ENCODE assay signal across 1 cellular context in genomic region chr22:29603358-29604191, GRCh38.
TF ChIP-seq lines count a peak whose summit lies in the region.

Gene NF2 (plus strand): TSS chr22:29603633. CDS start chr22:29603999, 366 bp downstream.

TF ChIP-seq in HepG2, 621 proteins besides CTCF, POLR2A, EP300 and RAD21 (continued from another document and continues in another):
- TF ChIP-seq HMGXB4 (CRISPR knock-in tag; IDR thresholded peaks at IDR 0.05; ENCODE audit: borderline replicate concordance in 1 of 2, low read depth in 1 of 2): peak; percentile 72 to 92; a peak in 3 of 4 replicates
- no peak for TF ChIP-seq SMAD1 (CRISPR knock-in tag; IDR thresholded peaks at IDR 0.05; ENCODE audit: borderline replicate concordance, low read depth)
- TF ChIP-seq NRL (CRISPR knock-in tag; IDR thresholded peaks at IDR 0.05; ENCODE audit: borderline replicate concordance): peak; percentile 30; the same call in 1 of the 2 replicates
- peak; percentile 97 for TF ChIP-seq NFYB (CRISPR knock-in tag; IDR thresholded peaks at IDR 0.05)
- no peak for TF ChIP-seq CBX5 (CRISPR knock-in tag; IDR thresholded peaks at IDR 0.05; ENCODE audit: borderline replicate concordance)
- TF ChIP-seq, protein P1, sequence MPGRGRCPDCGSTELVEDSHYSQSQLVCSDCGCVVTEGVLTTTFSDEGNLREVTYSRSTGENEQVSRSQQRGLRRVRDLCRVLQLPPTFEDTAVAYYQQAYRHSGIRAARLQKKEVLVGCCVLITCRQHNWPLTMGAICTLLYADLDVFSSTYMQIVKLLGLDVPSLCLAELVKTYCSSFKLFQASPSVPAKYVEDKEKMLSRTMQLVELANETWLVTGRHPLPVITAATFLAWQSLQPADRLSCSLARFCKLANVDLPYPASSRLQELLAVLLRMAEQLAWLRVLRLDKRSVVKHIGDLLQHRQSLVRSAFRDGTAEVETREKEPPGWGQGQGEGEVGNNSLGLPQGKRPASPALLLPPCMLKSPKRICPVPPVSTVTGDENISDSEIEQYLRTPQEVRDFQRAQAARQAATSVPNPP (CRISPR knock-in tag; IDR thresholded peaks at IDR 0.05): no peak
- no peak for TF ChIP-seq ZNF317 (CRISPR knock-in tag; IDR thresholded peaks at IDR 0.05)
- TF ChIP-seq MXD3 (CRISPR knock-in tag; IDR thresholded peaks at IDR 0.05): peak; percentile 48; the same call in 1 of the 2 replicates
- no peak for TF ChIP-seq NFIB (CRISPR knock-in tag; IDR thresholded peaks at IDR 0.05; ENCODE audit: borderline replicate concordance)
- peak; percentile 62 for TF ChIP-seq ELF1 (CRISPR knock-in tag; IDR thresholded peaks at IDR 0.05)
- TF ChIP-seq SSRP1 (CRISPR knock-in tag; IDR thresholded peaks at IDR 0.05): no peak
- peak; percentile 85; the same call in 1 of the 2 replicates for TF ChIP-seq ZNF235 (CRISPR knock-in tag; IDR thresholded peaks at IDR 0.05; ENCODE audit: borderline replicate concordance)
- TF ChIP-seq NFE2L2 (IDR thresholded peaks at IDR 0.05; ENCODE audit: low read length): no peak
- no peak for TF ChIP-seq RAD51 (IDR thresholded peaks at IDR 0.05; ENCODE audit: borderline replicate concordance)
- TF ChIP-seq ZNF792 (CRISPR knock-in tag; IDR thresholded peaks at IDR 0.05): no peak
- TF ChIP-seq ZNF12 (CRISPR knock-in tag; IDR thresholded peaks at IDR 0.05): peak; percentile 74
- no peak for TF ChIP-seq TCF7L2 (IDR thresholded peaks at IDR 0.05; ENCODE audit: low read depth, low read length)
- TF ChIP-seq, protein P2, sequence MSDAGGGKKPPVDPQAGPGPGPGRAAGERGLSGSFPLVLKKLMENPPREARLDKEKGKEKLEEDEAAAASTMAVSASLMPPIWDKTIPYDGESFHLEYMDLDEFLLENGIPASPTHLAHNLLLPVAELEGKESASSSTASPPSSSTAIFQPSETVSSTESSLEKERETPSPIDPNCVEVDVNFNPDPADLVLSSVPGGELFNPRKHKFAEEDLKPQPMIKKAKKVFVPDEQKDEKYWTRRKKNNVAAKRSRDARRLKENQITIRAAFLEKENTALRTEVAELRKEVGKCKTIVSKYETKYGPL (CRISPR knock-in tag; IDR thresholded peaks at IDR 0.05): no peak
- TF ChIP-seq, protein P3, sequence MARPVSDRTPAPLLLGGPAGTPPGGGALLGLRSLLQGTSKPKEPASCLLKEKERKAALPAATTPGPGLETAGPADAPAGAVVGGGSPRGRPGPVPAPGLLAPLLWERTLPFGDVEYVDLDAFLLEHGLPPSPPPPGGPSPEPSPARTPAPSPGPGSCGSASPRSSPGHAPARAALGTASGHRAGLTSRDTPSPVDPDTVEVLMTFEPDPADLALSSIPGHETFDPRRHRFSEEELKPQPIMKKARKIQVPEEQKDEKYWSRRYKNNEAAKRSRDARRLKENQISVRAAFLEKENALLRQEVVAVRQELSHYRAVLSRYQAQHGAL (CRISPR knock-in tag; IDR thresholded peaks at IDR 0.05; ENCODE audit: not compliant biosample characterization): peak; percentile 23
- no peak for TF ChIP-seq JUN (CRISPR knock-in tag; IDR thresholded peaks at IDR 0.05)
- peak; percentile 71; the same call in 1 of the 2 replicates for TF ChIP-seq ZMYM2 (CRISPR knock-in tag; IDR thresholded peaks at IDR 0.05)
- no peak; the same call in 1 of the 2 replicates for TF ChIP-seq MTA3 (CRISPR knock-in tag; IDR thresholded peaks at IDR 0.05)
- TF ChIP-seq ZNF335 (CRISPR knock-in tag; IDR thresholded peaks at IDR 0.05): peak; percentile 73; the same call in 1 of the 2 replicates
- no peak for TF ChIP-seq ELF4 (CRISPR knock-in tag; IDR thresholded peaks at IDR 0.05; ENCODE audit: borderline replicate concordance)
- 0 out of 2 replicates have a peak, but pooled peaks have one; percentile 45 for TF ChIP-seq ZNF563 (CRISPR knock-in tag; IDR thresholded peaks at IDR 0.05)
- TF ChIP-seq, protein P4, sequence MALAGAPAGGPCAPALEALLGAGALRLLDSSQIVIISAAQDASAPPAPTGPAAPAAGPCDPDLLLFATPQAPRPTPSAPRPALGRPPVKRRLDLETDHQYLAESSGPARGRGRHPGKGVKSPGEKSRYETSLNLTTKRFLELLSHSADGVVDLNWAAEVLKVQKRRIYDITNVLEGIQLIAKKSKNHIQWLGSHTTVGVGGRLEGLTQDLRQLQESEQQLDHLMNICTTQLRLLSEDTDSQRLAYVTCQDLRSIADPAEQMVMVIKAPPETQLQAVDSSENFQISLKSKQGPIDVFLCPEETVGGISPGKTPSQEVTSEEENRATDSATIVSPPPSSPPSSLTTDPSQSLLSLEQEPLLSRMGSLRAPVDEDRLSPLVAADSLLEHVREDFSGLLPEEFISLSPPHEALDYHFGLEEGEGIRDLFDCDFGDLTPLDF (CRISPR knock-in tag; IDR thresholded peaks at IDR 0.05): peak; percentile 72
- peak; percentile 54 for TF ChIP-seq POGZ (CRISPR knock-in tag; IDR thresholded peaks at IDR 0.05)
- no peak for TF ChIP-seq ZNF660 (CRISPR knock-in tag; IDR thresholded peaks at IDR 0.05; ENCODE audit: borderline replicate concordance, low read depth)
- TF ChIP-seq, protein P5, sequence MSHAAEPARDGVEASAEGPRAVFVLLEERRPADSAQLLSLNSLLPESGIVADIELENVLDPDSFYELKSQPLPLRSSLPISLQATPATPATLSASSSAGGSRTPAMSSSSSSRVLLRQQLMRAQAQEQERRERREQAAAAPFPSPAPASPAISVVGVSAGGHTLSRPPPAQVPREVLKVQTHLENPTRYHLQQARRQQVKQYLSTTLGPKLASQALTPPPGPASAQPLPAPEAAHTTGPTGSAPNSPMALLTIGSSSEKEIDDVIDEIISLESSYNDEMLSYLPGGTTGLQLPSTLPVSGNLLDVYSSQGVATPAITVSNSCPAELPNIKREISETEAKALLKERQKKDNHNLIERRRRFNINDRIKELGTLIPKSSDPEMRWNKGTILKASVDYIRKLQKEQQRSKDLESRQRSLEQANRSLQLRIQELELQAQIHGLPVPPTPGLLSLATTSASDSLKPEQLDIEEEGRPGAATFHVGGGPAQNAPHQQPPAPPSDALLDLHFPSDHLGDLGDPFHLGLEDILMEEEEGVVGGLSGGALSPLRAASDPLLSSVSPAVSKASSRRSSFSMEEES (CRISPR knock-in tag; IDR thresholded peaks at IDR 0.05): no peak
- TF ChIP-seq ZNF333 (CRISPR knock-in tag; IDR thresholded peaks at IDR 0.05; ENCODE audit: borderline replicate concordance): peak; percentile 87; the same call in 1 of the 2 replicates
- peak; percentile 13; the same call in 1 of the 2 replicates for TF ChIP-seq ELF3 (CRISPR knock-in tag; IDR thresholded peaks at IDR 0.05)
- no peak for TF ChIP-seq ZNF775 (CRISPR knock-in tag; IDR thresholded peaks at IDR 0.05; ENCODE audit: borderline replicate concordance)
- TF ChIP-seq ZFP1 (CRISPR knock-in tag; IDR thresholded peaks at IDR 0.05): no peak
- TF ChIP-seq, protein P6, sequence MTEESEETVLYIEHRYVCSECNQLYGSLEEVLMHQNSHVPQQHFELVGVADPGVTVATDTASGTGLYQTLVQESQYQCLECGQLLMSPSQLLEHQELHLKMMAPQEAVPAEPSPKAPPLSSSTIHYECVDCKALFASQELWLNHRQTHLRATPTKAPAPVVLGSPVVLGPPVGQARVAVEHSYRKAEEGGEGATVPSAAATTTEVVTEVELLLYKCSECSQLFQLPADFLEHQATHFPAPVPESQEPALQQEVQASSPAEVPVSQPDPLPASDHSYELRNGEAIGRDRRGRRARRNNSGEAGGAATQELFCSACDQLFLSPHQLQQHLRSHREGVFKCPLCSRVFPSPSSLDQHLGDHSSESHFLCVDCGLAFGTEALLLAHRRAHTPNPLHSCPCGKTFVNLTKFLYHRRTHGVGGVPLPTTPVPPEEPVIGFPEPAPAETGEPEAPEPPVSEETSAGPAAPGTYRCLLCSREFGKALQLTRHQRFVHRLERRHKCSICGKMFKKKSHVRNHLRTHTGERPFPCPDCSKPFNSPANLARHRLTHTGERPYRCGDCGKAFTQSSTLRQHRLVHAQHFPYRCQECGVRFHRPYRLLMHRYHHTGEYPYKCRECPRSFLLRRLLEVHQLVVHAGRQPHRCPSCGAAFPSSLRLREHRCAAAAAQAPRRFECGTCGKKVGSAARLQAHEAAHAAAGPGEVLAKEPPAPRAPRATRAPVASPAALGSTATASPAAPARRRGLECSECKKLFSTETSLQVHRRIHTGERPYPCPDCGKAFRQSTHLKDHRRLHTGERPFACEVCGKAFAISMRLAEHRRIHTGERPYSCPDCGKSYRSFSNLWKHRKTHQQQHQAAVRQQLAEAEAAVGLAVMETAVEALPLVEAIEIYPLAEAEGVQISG (CRISPR knock-in tag; IDR thresholded peaks at IDR 0.05): peak; percentile 67
- no peak for TF ChIP-seq REXO4 (CRISPR knock-in tag; IDR thresholded peaks at IDR 0.05; ENCODE audit: borderline replicate concordance)
- TF ChIP-seq ZNF772 (CRISPR knock-in tag; IDR thresholded peaks at IDR 0.05): 0 out of 2 replicates have a peak, but pooled peaks have one; percentile 41
- no peak for TF ChIP-seq FOXP1 (IDR thresholded peaks at IDR 0.05)
- no peak for TF ChIP-seq FOXP1 (CRISPR knock-in tag; IDR thresholded peaks at IDR 0.05)
- TF ChIP-seq, protein P7, sequence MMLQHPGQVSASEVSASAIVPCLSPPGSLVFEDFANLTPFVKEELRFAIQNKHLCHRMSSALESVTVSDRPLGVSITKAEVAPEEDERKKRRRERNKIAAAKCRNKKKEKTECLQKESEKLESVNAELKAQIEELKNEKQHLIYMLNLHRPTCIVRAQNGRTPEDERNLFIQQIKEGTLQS (CRISPR knock-in tag; IDR thresholded peaks at IDR 0.05): no peak
- TF ChIP-seq ATF1 (CRISPR knock-in tag; IDR thresholded peaks at IDR 0.05): peak; percentile 87
- peak; percentile 84; the same call in 1 of the 2 replicates for TF ChIP-seq ZNF749 (CRISPR knock-in tag; IDR thresholded peaks at IDR 0.05; ENCODE audit: borderline replicate concordance)
- 0 out of 2 replicates have a peak, but pooled peaks have one; percentile 28 for TF ChIP-seq ZNF567 (CRISPR knock-in tag; IDR thresholded peaks at IDR 0.05; ENCODE audit: borderline replicate concordance)
- TF ChIP-seq RELA (CRISPR knock-in tag; IDR thresholded peaks at IDR 0.05): no peak
- 0 out of 2 replicates have a peak, but pooled peaks have one; percentile 45 for TF ChIP-seq HIVEP1 (CRISPR knock-in tag; IDR thresholded peaks at IDR 0.05)
- TF ChIP-seq, protein P8, sequence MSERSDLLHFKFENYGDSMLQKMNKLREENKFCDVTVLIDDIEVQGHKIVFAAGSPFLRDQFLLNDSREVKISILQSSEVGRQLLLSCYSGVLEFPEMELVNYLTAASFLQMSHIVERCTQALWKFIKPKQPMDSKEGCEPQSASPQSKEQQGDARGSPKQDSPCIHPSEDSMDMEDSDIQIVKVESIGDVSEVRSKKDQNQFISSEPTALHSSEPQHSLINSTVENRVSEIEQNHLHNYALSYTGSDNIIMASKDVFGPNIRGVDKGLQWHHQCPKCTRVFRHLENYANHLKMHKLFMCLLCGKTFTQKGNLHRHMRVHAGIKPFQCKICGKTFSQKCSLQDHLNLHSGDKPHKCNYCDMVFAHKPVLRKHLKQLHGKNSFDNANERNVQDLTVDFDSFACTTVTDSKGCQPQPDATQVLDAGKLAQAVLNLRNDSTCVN (CRISPR knock-in tag; IDR thresholded peaks at IDR 0.05; ENCODE audit: borderline replicate concordance): no peak
- TF ChIP-seq GFI1 (CRISPR knock-in tag; IDR thresholded peaks at IDR 0.05; ENCODE audit: borderline replicate concordance): no peak
- TF ChIP-seq SAFB2 (CRISPR knock-in tag; IDR thresholded peaks at IDR 0.05; ENCODE audit: borderline replicate concordance, low read depth): peak; percentile 73; the same call in 1 of the 2 replicates
- TF ChIP-seq, protein P9, sequence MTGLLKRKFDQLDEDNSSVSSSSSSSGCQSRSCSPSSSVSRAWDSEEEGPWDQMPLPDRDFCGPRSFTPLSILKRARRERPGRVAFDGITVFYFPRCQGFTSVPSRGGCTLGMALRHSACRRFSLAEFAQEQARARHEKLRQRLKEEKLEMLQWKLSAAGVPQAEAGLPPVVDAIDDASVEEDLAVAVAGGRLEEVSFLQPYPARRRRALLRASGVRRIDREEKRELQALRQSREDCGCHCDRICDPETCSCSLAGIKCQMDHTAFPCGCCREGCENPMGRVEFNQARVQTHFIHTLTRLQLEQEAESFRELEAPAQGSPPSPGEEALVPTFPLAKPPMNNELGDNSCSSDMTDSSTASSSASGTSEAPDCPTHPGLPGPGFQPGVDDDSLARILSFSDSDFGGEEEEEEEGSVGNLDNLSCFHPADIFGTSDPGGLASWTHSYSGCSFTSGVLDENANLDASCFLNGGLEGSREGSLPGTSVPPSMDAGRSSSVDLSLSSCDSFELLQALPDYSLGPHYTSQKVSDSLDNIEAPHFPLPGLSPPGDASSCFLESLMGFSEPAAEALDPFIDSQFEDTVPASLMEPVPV (CRISPR knock-in tag; IDR thresholded peaks at IDR 0.05): peak; percentile 77
- 0 out of 2 replicates have a peak, but pooled peaks have one; percentile 3 for TF ChIP-seq ZBTB43 (CRISPR knock-in tag; conservative IDR thresholded peaks at IDR 0.05)
- no peak for TF ChIP-seq JDP2 (CRISPR knock-in tag; IDR thresholded peaks at IDR 0.05; ENCODE audit: borderline replicate concordance)
- TF ChIP-seq HNRNPK (IDR thresholded peaks at IDR 0.05; ENCODE audit: low read depth, low read length, poor library complexity, severe bottlenecking): peak; percentile 70
- 0 out of 4 replicates have a peak, but pooled peaks of 1 of the 2 experiments have one; percentile 8 for TF ChIP-seq MAFK (conservative IDR thresholded peaks at IDR 0.05 in 1 of 2, IDR thresholded peaks at IDR 0.05 in 1 of 2; ENCODE audit: low read length in 2 of 2)
- TF ChIP-seq AGO1 (IDR thresholded peaks at IDR 0.05; ENCODE audit: low read depth, low read length, poor library complexity, severe bottlenecking): peak; percentile 16
- TF ChIP-seq RXRA (CRISPR knock-in tag; IDR thresholded peaks at IDR 0.05): no peak; the same call in 1 of the 2 replicates
- TF ChIP-seq TOE1 (CRISPR knock-in tag; IDR thresholded peaks at IDR 0.05): no peak; the same call in 1 of the 2 replicates
